In the genomic region with DNA sequence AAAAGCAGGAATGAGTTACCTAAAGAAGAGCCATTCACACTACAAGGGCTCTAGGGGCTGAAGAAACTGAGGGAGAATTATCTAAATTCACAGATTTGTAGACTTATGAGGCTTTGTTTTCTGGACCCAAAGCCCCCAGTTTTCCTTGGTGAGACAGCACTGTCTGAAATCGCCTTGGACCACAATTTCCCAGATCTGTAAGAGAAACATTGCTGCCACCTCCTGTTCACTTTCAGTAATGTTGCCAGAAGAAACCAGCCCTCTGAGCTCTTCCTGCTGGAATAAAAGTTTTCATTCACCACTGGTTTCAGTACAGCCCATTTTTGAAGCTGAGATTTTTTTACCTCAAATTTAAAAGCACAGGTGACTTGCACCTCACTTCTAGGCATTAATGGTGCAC, we compare ENCODE assay signal across 9 cellular contexts.
A peak's percentile ranks its signal among the peaks of the same experiment; 100 is the strongest.
DNase-seq lines count a peak whose midpoint lies in the region; ATAC-seq, FAIRE-seq and TF ChIP-seq lines count a peak whose summit lies in the region.
"Had no signal": no experiment of that assay in that cellular context is flagged by ENCODE, and none has a peak within 500 bp of the region (broad histone marks: within the 10 kb centered on the region; RNA-seq: fewer than 3 reads in every experiment).

No MANE protein-coding gene starts in this region.

- no TSS peak for BruUV-seq in GM12878 (replicated peaks; lab: Mats Ljungman, UMichigan)

- H3K4me1 ChIP-seq in GM12878 (ENCODE audit: control insufficient read depth, insufficient read depth, low read length) (no peaks in the 10 kb centered on the region), iPS DF 6.9 (ENCODE audit: control insufficient read depth, insufficient read depth, low read length) (no peaks in the 10 kb centered on the region)

- H3K36me3 ChIP-seq in GM12878 (ENCODE audit: control insufficient read depth in 2 of 2, insufficient read depth in 2 of 2, low read length in 1 of 2): no peaks in the 10 kb centered on the region
- H3K36me3 ChIP-seq in iPS DF 6.9 (ENCODE audit: control insufficient read depth, insufficient read depth, low read length): no peaks in the 10 kb centered on the region
- H3K36me3 ChIP-seq: BLaER1 treated with 17β-estradiol and CSF1 and Interleukin-3, amounts not matched to agents 10 nM and 100 nM had no signal

- no peak overlapping the region for H3K27ac ChIP-seq in GM12878 (ENCODE audit: control insufficient read depth, insufficient read depth)
- no peak overlapping the region for H3K27ac ChIP-seq in iPS DF 6.9 (ENCODE audit: low read length)
- H3K27ac ChIP-seq: BLaER1 treated with 17β-estradiol and CSF1 and Interleukin-3, amounts not matched to agents 10 nM and 100 nM had no signal

- H3K27me3 ChIP-seq in GM12878 (replicated peaks in 1 of 2; ENCODE audit: control insufficient read depth in 2 of 2, insufficient read depth in 2 of 2, low read length in 1 of 2): no peaks in the 10 kb centered on the region
- no peaks in the 10 kb centered on the region for H3K27me3 ChIP-seq in iPS DF 6.9 (ENCODE audit: control insufficient read depth, insufficient read depth, low read length)
- H3K27me3 ChIP-seq: BLaER1 treated with 17β-estradiol and CSF1 and Interleukin-3, amounts not matched to agents 10 nM and 100 nM had no signal

- TF ChIP-seq CTCF in GM12878 (IDR thresholded peaks at IDR 0.05 in 2 of 3, conservative IDR thresholded peaks at IDR 0.05 in 1 of 3; ENCODE audit: control insufficient read depth in 2 of 3, extremely low read depth in 1 of 3, insufficient read depth in 1 of 3, low read depth in 3 of 3, low read length in 3 of 3): peak; percentile 57 to 64 (median 61); a peak in 5 of 6 replicates

- CTCF ChIA-PET in GM12878 (lab: Yijun Ruan, JAX): interaction anchor here (0.7 to 10.1 kb wide), 18 partner anchors 9 to 1522 kb away, joined by 3 to 185 read pairs (median 4); no protein-coding TSS in a partner anchor

- no peaks in the 10 kb centered on the region for H3K9me3 ChIP-seq in GM12878 (replicated peaks; ENCODE audit: control insufficient read depth, insufficient read depth, low read length)
- H3K9me3 ChIP-seq in iPS DF 6.9 (ENCODE audit: control insufficient read depth, insufficient read depth, low read length): no peaks in the 10 kb centered on the region
- H3K9me3 ChIP-seq: BLaER1 treated with 17β-estradiol and CSF1 and Interleukin-3, amounts not matched to agents 10 nM and 100 nM had no signal

- TF ChIP-seq RAD21 in GM12878 (IDR thresholded peaks at IDR 0.05; ENCODE audit: insufficient read depth, low read depth, low read length): peak; percentile 71

- POLR2A ChIA-PET in GM12878 (lab: Charles Lee): no interaction called here

- ATAC-seq in HG02798 (IDR thresholded peaks at IDR 0.05; ENCODE audit: poor library complexity, unreplicated experiment) (peak; percentile 57), GM12878 (peak; percentile 66), GM18907 (IDR thresholded peaks at IDR 0.05; ENCODE audit: unreplicated experiment) (no peak)

- RAD21 ChIA-PET in GM12878 (lab: Charles Lee; ENCODE audit: unreplicated experiment): interaction anchor here (1.0 to 4.8 kb wide), 5 partner anchors 181 to 1514 kb away, joined by 3 to 38 read pairs (median 6); no protein-coding TSS in a partner anchor

- intact Hi-C loops in GM12878 (cut with micrococcal nuclease; ENCODE audit: unreplicated experiment): loop anchor here (1.0 to 5.0 kb wide), 5 partner anchors 180 to 830 kb away; no protein-coding TSS in a partner anchor

- H3K79me2 ChIP-seq in GM12878 (ENCODE audit: control insufficient read depth, insufficient read depth, low read length): no peaks in the 10 kb centered on the region

- 0% methylated on average over 1 of the region's 1 CpG for WGBS in GM12878 (ENCODE audit: insufficient coverage, insufficient replicate concordance, low lambda C conversion rate, missing lambda C conversion rate)
- WGBS in iPS DF 6.9 (ENCODE audit: insufficient coverage, insufficient read length): no CpG with 5 or more reads among the region's 1 CpG

- in situ Hi-C loops in GM12878 (cut with MboI): no loop called here

- TF ChIP-seq POLR2A in GM12878 (IDR thresholded peaks at IDR 0.05; ENCODE audit: low read depth, low read length): no peak

- no peak for TF ChIP-seq EP300 in GM12878 (IDR thresholded peaks at IDR 0.05; ENCODE audit: borderline replicate concordance in 1 of 2, control insufficient read depth in 1 of 2, low read depth in 2 of 2, low read length in 2 of 2)

- no peak for FAIRE-seq in GM12878 (lab: Jason Lieb, UNC)

- SMC1A ChIA-PET in GM12878 (lab: Charles Lee; ENCODE audit: uncharacterized antibody, unreplicated experiment): interaction anchor here (0.6 to 1.8 kb wide), 8 partner anchors 15 to 694 kb away, joined by 3 to 19 read pairs (median 4); no protein-coding TSS in a partner anchor

- no peak overlapping the region for H3K9ac ChIP-seq in GM12878 (ENCODE audit: control insufficient read depth, insufficient read depth, low read length)
- H3K9ac ChIP-seq: BLaER1 treated with 17β-estradiol and CSF1 and Interleukin-3, amounts not matched to agents 10 nM and 100 nM had no signal

- no peak overlapping the region for H2AFZ ChIP-seq in GM12878 (ENCODE audit: control insufficient read depth, low read depth, low read length)

- H4K20me1 ChIP-seq in GM12878 (ENCODE audit: control insufficient read depth, insufficient read depth): no peaks in the 10 kb centered on the region
- H4K20me1 ChIP-seq: BLaER1 treated with 17β-estradiol and CSF1 and Interleukin-3, amounts not matched to agents 10 nM and 100 nM had no signal

- peak; percentile 59 for DNase-seq in NCI-H1436 (lab: John Stamatoyannopoulos, UW)
- DNase-seq in NCI-H1436 treated with DMSO at 0.1 percent for 48 hours (lab: John Stamatoyannopoulos, UW): no peak
- peak; percentile 69 for DNase-seq in NCI-H2227 treated with DMSO at 0.1 percent for 48 hours (lab: John Stamatoyannopoulos, UW)
- peak; percentile 5 for DNase-seq in GM12878 (ENCODE audit: low read depth, low spot score)
- peak; percentile 29 for DNase-seq in iPS DF 6.9 (ENCODE audit: low read depth, low spot score)
- DNase-seq in stimulated activated CD8-positive, alpha-beta memory T cell treated with anti-CD3 and anti-CD28 coated beads, Interleukin-4, amount 100 ng/mL, for 48 hours: peak; percentile 25

- H3K4me3 ChIP-seq in GM12878: no peak overlapping the region
- no peak overlapping the region for H3K4me3 ChIP-seq in iPS DF 6.9 (ENCODE audit: low read length)
- H3K4me3 ChIP-seq: BLaER1 treated with 17β-estradiol and CSF1 and Interleukin-3, amounts not matched to agents 10 nM and 100 nM had no signal

- H3K4me2 ChIP-seq in GM12878 (ENCODE audit: control insufficient read depth, insufficient read depth): no peak overlapping the region

TF ChIP-seq in GM12878, 131 proteins besides CTCF, POLR2A, EP300 and RAD21:
- peak; percentile 73 for TF ChIP-seq SMC3 (IDR thresholded peaks at IDR 0.05; ENCODE audit: borderline replicate concordance, low read length)
- no peak for TF ChIP-seq WRNIP1 (IDR thresholded peaks at IDR 0.05; ENCODE audit: borderline replicate concordance, low read depth, low read length)
- TF ChIP-seq, protein P1, sequence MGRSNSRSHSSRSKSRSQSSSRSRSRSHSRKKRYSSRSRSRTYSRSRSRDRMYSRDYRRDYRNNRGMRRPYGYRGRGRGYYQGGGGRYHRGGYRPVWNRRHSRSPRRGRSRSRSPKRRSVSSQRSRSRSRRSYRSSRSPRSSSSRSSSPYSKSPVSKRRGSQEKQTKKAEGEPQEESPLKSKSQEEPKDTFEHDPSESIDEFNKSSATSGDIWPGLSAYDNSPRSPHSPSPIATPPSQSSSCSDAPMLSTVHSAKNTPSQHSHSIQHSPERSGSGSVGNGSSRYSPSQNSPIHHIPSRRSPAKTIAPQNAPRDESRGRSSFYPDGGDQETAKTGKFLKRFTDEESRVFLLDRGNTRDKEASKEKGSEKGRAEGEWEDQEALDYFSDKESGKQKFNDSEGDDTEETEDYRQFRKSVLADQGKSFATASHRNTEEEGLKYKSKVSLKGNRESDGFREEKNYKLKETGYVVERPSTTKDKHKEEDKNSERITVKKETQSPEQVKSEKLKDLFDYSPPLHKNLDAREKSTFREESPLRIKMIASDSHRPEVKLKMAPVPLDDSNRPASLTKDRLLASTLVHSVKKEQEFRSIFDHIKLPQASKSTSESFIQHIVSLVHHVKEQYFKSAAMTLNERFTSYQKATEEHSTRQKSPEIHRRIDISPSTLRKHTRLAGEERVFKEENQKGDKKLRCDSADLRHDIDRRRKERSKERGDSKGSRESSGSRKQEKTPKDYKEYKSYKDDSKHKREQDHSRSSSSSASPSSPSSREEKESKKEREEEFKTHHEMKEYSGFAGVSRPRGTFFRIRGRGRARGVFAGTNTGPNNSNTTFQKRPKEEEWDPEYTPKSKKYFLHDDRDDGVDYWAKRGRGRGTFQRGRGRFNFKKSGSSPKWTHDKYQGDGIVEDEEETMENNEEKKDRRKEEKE (IDR thresholded peaks at IDR 0.05): no peak
- no peak for TF ChIP-seq ZSCAN29 (IDR thresholded peaks at IDR 0.05)
